In genomic region chr1:53945433-53946251, GRCh38 we compare ENCODE assay signal across 8 cellular contexts. TPM values are rescaled to one million over a fixed set of nuclear protein-coding genes. Genes with fewer than 3 reads are reported as not detected.
DNase-seq lines count a peak whose midpoint lies in the region; ATAC-seq and TF ChIP-seq lines count a peak whose summit lies in the region.

IFT25 (minus strand) TSS chr1:53945699; CDS start chr1:53940082, 5,617 bp downstream.

- H3K9ac ChIP-seq in SK-N-MC (ENCODE audit: insufficient read length) = peak within 1 kb of the TSS; percentile 82

- TF ChIP-seq POLR2A in gastroesophageal sphincter (IDR thresholded peaks at IDR 0.05) = peak; percentile 74 to 76

- H3K4me3 Mint-ChIP-seq in HFFc6 = peak within 1 kb of the TSS; percentile 97
- peak within 1 kb of the TSS; percentile 97 for H3K4me3 Mint-ChIP-seq in activated naive CD4-positive, alpha-beta T cell treated with anti-CD3 and anti-CD28 coated beads, Interleukin-2, amount 10 ng/mL, durations not matched to agents 7 days and 5 days

- TF ChIP-seq CTCF in GM06990 (IDR thresholded peaks at IDR 0.05; ENCODE audit: insufficient read depth, low read length, poor library complexity, severe bottlenecking) (no peak), HFFc6 (IDR thresholded peaks at IDR 0.05) (no peak; the same call in 1 of the 2 replicates), gastroesophageal sphincter (IDR thresholded peaks at IDR 0.05) (no peak)

- H3K27ac Mint-ChIP-seq in HFFc6 = peak within 1 kb of the TSS; percentile 91
- H3K27ac Mint-ChIP-seq in activated naive CD4-positive, alpha-beta T cell treated with anti-CD3 and anti-CD28 coated beads, Interleukin-2, amount 10 ng/mL, durations not matched to agents 7 days and 5 days = peak within 1 kb of the TSS; percentile 97

- peak; percentile 92 for ATAC-seq in gastroesophageal sphincter

- peak; percentile 96 for DNase-seq in GM06990 (ENCODE audit: extremely low read depth, insufficient read length)
- peak; percentile 93 for DNase-seq in HFFc6
- DNase-seq in NAMALWA (ENCODE audit: low spot score) = peak; percentile 93
- peak; percentile 61 for DNase-seq in SK-N-MC (ENCODE audit: low read depth, low spot score)
- DNase-seq in activated naive CD4-positive, alpha-beta T cell treated with anti-CD3 and anti-CD28 coated beads, Interleukin-2, amount 10 ng/mL, durations not matched to agents 7 days and 5 days = peak; percentile 98
- peak; percentile 54 to 100 (median 97) for DNase-seq in nucleus accumbens (lab: John Stamatoyannopoulos, UW)
- peak; percentile 93 for DNase-seq in superior temporal gyrus (ENCODE audit: extremely low spot score)

- H3K27me3 ChIP-seq in GM06990 (replicated peaks; ENCODE audit: control insufficient read depth, insufficient read depth, low read length) (no peaks in the 10 kb centered on the region), gastroesophageal sphincter (no peaks in the 10 kb centered on the region)

- CTCF ChIA-PET in activated naive CD4-positive, alpha-beta T cell treated with anti-CD3 and anti-CD28 coated beads, Interleukin-2, amount 10 ng/mL, durations not matched to agents 7 days and 5 days (lab: Charles Lee) = interaction anchor here (1.0 to 2.7 kb wide), 9 partner anchors 11 to 85 kb away, joined by 3 to 18 read pairs (median 4); partner anchors contain the start of gene YIPF1

- H3K36me3 ChIP-seq in GM06990 (ENCODE audit: control insufficient read depth, insufficient read depth, low read length) (no peaks in the 10 kb centered on the region), SK-N-MC (ENCODE audit: insufficient read depth, low read length) (peaks cover 20% of the 10 kb centered on the region), gastroesophageal sphincter (no peaks in the 10 kb centered on the region)

- 0% methylated on average over 4 to 5 of the region's 90 CpGs for WGBS in gastroesophageal sphincter (ENCODE audit: low coverage in 1 of 2), 2 donors

- H3K9me3 Mint-ChIP-seq in HFFc6 = no peaks in the 10 kb centered on the region
- H3K9me3 Mint-ChIP-seq in activated naive CD4-positive, alpha-beta T cell treated with anti-CD3 and anti-CD28 coated beads, Interleukin-2, amount 10 ng/mL, durations not matched to agents 7 days and 5 days = no peaks in the 10 kb centered on the region

- H3K27ac ChIP-seq in SK-N-MC = peak within 1 kb of the TSS; percentile 75
- H3K27ac ChIP-seq in gastroesophageal sphincter = peak within 1 kb of the TSS; percentile 51 to 98 (median 91)

- H3K4me1 ChIP-seq in gastroesophageal sphincter = peaks cover 0 to 66% (median 17%) of the 10 kb centered on the region in 3 donors

- H3K4me1 Mint-ChIP-seq in HFFc6 (ENCODE audit: low read depth) = peaks cover 61% of the 10 kb centered on the region
- peaks cover 57% of the 10 kb centered on the region for H3K4me1 Mint-ChIP-seq in activated naive CD4-positive, alpha-beta T cell treated with anti-CD3 and anti-CD28 coated beads, Interleukin-2, amount 10 ng/mL, durations not matched to agents 7 days and 5 days

- no peak for TF ChIP-seq EP300 in gastroesophageal sphincter (IDR thresholded peaks at IDR 0.05)

- H3K27me3 Mint-ChIP-seq in HFFc6 (ENCODE audit: insufficient read depth) = no peaks in the 10 kb centered on the region; the same call in 1 of the 2 replicates
- no peaks in the 10 kb centered on the region for H3K27me3 Mint-ChIP-seq in activated naive CD4-positive, alpha-beta T cell treated with anti-CD3 and anti-CD28 coated beads, Interleukin-2, amount 10 ng/mL, durations not matched to agents 7 days and 5 days

- H3K9me3 ChIP-seq in SK-N-MC (ENCODE audit: low read depth, low read length) (no peaks in the 10 kb centered on the region), gastroesophageal sphincter (no peaks in the 10 kb centered on the region)

- peak within 1 kb of the TSS; percentile 92 for H3K4me3 ChIP-seq in GM06990 (replicated peaks; ENCODE audit: low read depth, low read length)
- peak within 1 kb of the TSS; percentile 98 for H3K4me3 ChIP-seq in SK-N-MC
- peak within 1 kb of the TSS; percentile 69 to 82 for H3K4me3 ChIP-seq in gastroesophageal sphincter

- H3K36me3 Mint-ChIP-seq in HFFc6 (ENCODE audit: low read depth) = peaks cover 11% of the 10 kb centered on the region
- H3K36me3 Mint-ChIP-seq in activated naive CD4-positive, alpha-beta T cell treated with anti-CD3 and anti-CD28 coated beads, Interleukin-2, amount 10 ng/mL, durations not matched to agents 7 days and 5 days = peaks cover 24% of the 10 kb centered on the region

RNA-seq across cellular contexts. Expression of gene IFT25, which starts in this region (rescaled TPM):
- total RNA-seq in HFFc6 (2021; fragmentation: NEBNext Ultra II Directional; extraction: Animal tissue kit (Norgen Biotek cat#: 25700)) = 10 to 100 TPM; 20.9 to 36.9 (median 35.1) TPM
- 10 to 100 TPM; 17.7 to 27.1 (median 21.3) TPM for total RNA-seq in gastroesophageal sphincter

Comparison
In these comparisons a context has a peak if more than half of its experiments do, and no peak if none do; other contexts are left out.
1. Peak in every context shown above with its lines: DNase-seq, ATAC-seq, H3K4me3 ChIP-seq and H3K27ac ChIP-seq.